In the genomic region with DNA sequence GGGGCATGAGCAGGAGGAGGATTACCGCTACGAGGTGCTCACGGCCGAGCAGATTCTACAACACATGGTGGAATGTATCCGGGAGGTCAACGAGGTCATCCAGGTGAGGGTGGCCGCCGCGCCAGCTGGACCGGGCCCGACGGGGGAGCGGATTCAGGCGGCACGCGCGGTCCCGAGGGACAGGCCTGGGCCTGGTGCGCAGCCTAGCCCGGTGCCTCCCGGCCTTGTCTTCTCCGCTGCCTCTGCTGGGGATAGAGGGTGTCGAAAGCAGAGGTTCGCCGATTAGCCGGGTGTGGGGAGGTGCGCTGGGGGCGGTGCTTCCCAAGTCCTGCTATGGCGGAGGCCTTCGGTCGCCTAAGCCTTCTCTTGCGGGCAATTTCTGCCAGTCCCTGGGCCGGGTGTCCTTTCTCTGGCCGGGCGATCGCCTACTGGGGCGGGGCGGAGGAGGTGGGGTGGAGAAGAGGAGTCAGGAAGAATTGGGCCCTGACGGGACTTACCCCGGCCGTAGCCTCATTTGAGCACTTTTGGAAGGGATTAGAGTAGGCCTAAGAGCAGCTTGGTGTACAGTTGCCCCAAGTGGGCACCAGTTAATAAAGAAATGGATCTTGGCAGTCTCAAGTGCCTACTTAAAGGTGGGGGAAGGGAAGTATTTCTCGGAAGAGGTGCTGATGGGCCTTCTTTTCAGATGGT, we compare ENCODE assay signal across 1 cellular context.
TF ChIP-seq lines count a peak whose summit lies in the region.

No MANE protein-coding gene starts in this region.

TF ChIP-seq in HepG2, 621 proteins besides CTCF, POLR2A, EP300 and RAD21 (continued from another document):
- peak; percentile 52; the same call in 1 of the 2 replicates for TF ChIP-seq ZHX2 (IDR thresholded peaks at IDR 0.05; ENCODE audit: low read depth)
- TF ChIP-seq ZHX2 (CRISPR knock-in tag; IDR thresholded peaks at IDR 0.05; ENCODE audit: borderline replicate concordance) = no peak
- TF ChIP-seq, protein P1, sequence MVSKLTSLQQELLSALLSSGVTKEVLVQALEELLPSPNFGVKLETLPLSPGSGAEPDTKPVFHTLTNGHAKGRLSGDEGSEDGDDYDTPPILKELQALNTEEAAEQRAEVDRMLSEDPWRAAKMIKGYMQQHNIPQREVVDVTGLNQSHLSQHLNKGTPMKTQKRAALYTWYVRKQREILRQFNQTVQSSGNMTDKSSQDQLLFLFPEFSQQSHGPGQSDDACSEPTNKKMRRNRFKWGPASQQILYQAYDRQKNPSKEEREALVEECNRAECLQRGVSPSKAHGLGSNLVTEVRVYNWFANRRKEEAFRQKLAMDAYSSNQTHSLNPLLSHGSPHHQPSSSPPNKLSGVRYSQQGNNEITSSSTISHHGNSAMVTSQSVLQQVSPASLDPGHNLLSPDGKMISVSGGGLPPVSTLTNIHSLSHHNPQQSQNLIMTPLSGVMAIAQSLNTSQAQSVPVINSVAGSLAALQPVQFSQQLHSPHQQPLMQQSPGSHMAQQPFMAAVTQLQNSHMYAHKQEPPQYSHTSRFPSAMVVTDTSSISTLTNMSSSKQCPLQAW (CRISPR knock-in tag; IDR thresholded peaks at IDR 0.05) = 0 out of 2 replicates have a peak, but pooled peaks have one; percentile 15
- no peak for TF ChIP-seq NFKBIZ (CRISPR knock-in tag; IDR thresholded peaks at IDR 0.05)
- TF ChIP-seq HDAC6 (IDR thresholded peaks at IDR 0.05; ENCODE audit: low read depth, low read length) = no peak
- TF ChIP-seq MED8 (CRISPR knock-in tag; IDR thresholded peaks at IDR 0.05; ENCODE audit: insufficient replicate concordance) = peak; percentile 23
- peak; percentile 81; the same call in 1 of the 2 replicates for TF ChIP-seq ZMAT5 (CRISPR knock-in tag; IDR thresholded peaks at IDR 0.05; ENCODE audit: borderline replicate concordance, low read depth)
- TF ChIP-seq ZFX (CRISPR knock-in tag; IDR thresholded peaks at IDR 0.05; ENCODE audit: low read depth) = peak; percentile 90
- TF ChIP-seq ZNF367 (CRISPR knock-in tag; IDR thresholded peaks at IDR 0.05; ENCODE audit: borderline replicate concordance) = 0 out of 2 replicates have a peak, but pooled peaks have one; percentile 25
- TF ChIP-seq, protein P2, sequence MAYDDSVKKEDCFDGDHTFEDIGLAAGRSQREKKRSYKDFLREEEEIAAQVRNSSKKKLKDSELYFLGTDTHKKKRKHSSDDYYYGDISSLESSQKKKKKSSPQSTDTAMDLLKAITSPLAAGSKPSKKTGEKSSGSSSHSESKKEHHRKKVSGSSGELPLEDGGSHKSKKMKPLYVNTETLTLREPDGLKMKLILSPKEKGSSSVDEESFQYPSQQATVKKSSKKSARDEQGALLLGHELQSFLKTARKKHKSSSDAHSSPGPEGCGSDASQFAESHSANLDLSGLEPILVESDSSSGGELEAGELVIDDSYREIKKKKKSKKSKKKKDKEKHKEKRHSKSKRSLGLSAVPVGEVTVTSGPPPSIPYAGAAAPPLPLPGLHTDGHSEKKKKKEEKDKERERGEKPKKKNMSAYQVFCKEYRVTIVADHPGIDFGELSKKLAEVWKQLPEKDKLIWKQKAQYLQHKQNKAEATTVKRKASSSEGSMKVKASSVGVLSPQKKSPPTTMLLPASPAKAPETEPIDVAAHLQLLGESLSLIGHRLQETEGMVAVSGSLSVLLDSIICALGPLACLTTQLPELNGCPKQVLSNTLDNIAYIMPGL (CRISPR knock-in tag; IDR thresholded peaks at IDR 0.05; ENCODE audit: borderline replicate concordance in 1 of 2, low read depth in 1 of 2) = peak; percentile 65 to 76; a peak in 3 of 4 replicates
TF ChIP-seq in HepG2: peak in this region for 123.
